In the genomic region with DNA sequence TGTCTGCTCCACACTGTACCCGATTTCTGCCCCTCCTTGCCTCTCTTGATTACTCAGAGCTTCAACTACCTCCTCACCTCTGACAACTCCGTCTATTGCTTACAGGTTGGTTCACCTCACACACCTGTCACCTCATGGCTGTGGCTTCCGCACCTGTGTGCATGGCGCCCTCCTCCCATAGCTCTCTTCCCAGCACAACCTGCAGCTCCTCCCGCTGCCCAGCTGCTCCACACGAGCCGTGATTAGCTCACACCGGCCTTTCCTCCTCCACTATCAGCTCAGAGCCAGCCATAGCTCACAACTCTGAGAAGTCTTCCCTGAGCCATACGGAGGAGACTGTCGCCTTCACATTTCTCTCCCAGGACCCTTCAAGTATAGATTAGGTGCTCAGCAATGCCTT, we compare ENCODE assay signal across 31 cellular contexts.
"Had no signal": no experiment of that assay in that cellular context is flagged by ENCODE, and none has a peak within 500 bp of the region (broad histone marks: within the 10 kb centered on the region; RNA-seq: fewer than 3 reads in every experiment).

No MANE protein-coding gene starts in this region.

- H3K4me3 Mint-ChIP-seq: activated CD4-positive, alpha-beta memory T cell treated with anti-CD3 and anti-CD28 coated beads for 36 hours; activated CD4-positive, alpha-beta T cell treated with anti-CD3 and anti-CD28 coated beads for 36 hours; activated CD4-positive, alpha-beta T cell treated with anti-CD3 and anti-CD28 coated beads, Interleukin-2, amount 10 ng/mL, durations not matched to agents 24 days and 14 days; activated CD8-positive, alpha-beta T cell treated with anti-CD3 and anti-CD28 coated beads, Interleukin-2, amount 10 ng/mL, durations not matched to agents 7 days and 5 days; activated naive CD8-positive, alpha-beta T cell; activated T-cell treated with anti-CD3 and anti-CD28 coated beads, Interleukin-2, amount 50 U/mL, for 4 hours; activated T-helper 17 cell treated with anti-CD3 and anti-CD28 coated beads, Interleukin-2, amount 50 U/mL, for 72 hours; central memory CD8-positive, alpha-beta T cell; dendritic cell treated with granulocyte-macrophage colony-stimulating factor and Interleukin-4, amounts not matched to agents 40 ng/mL and 50 ng/mL, for 4 days; effector memory CD8-positive, alpha-beta T cell; T-helper 17 cell; T-helper 2 cell treated with Interferon-gamma antibody and Interleukin-4, amounts not matched to agents 5 μg/mL and 100 μg/mL, for 36 hours had no signal

- H3K4me1 Mint-ChIP-seq: activated CD4-positive, alpha-beta T cell treated with anti-CD3 and anti-CD28 coated beads for 36 hours; activated CD4-positive, alpha-beta T cell treated with anti-CD3 and anti-CD28 coated beads, Interleukin-2, amount 10 ng/mL, durations not matched to agents 24 days and 14 days; central memory CD8-positive, alpha-beta T cell; T-helper 17 cell had no signal

- H3K9me3 ChIP-seq: esophagus muscularis mucosa, gastrocnemius medialis had no signal

- H3K27me3 ChIP-seq: brain microvascular endothelial cell had no signal

- H3K36me3 ChIP-seq: brain microvascular endothelial cell, esophagus muscularis mucosa, gastrocnemius medialis had no signal

- H3K36me3 Mint-ChIP-seq: activated CD4-positive, alpha-beta memory T cell treated with anti-CD3 and anti-CD28 coated beads for 36 hours; activated naive CD8-positive, alpha-beta T cell had no signal

- H3K27ac ChIP-seq: brain microvascular endothelial cell, coronary artery, esophagus muscularis mucosa, foreskin keratinocyte, gastrocnemius medialis, WERI-Rb-1 had no signal

- DNase-seq: activated CD4-positive, alpha-beta memory T cell treated with anti-CD3 and anti-CD28 coated beads for 36 hours; activated CD4-positive, alpha-beta T cell treated with anti-CD3 and anti-CD28 coated beads for 36 hours; activated CD4-positive, alpha-beta T cell treated with anti-CD3 and anti-CD28 coated beads, Interleukin-2, amount 10 ng/mL, durations not matched to agents 24 days and 14 days; activated CD4-positive, CD25-positive, alpha-beta regulatory T cell; activated CD4-positive, CD25-positive, alpha-beta regulatory T cell treated with anti-CD3 and anti-CD28 coated beads, Interleukin-2, amount 50 U/mL, for 72 hours; activated CD8-positive, alpha-beta T cell treated with anti-CD3 and anti-CD28 coated beads, Interleukin-2, amount 10 ng/mL, durations not matched to agents 7 days and 5 days; activated effector memory CD4-positive, alpha-beta T cell treated with Interleukin-2 at 50 U/mL for 16 hours; activated gamma-delta T cell treated with Interleukin-2 at 50 U/mL for 16 hours; activated naive CD4-positive, alpha-beta T cell treated with anti-CD3 and anti-CD28 coated beads, Interleukin-2, amount 50 U/mL, for 16 hours; activated naive CD4-positive, alpha-beta T cell treated with Interleukin-2 at 50 U/mL for 16 hours; activated T-cell treated with anti-CD3 and anti-CD28 coated beads, Interleukin-2, amount 50 U/mL, for 4 hours; amniotic stem cell; anterior cingulate cortex; brain microvascular endothelial cell; dorsolateral prefrontal cortex; effector memory CD8-positive, alpha-beta T cell; erythroblast; foreskin keratinocyte; gastrocnemius medialis; glutamatergic neuron; T-helper 1 cell; T-helper 17 cell; T1000; WERI-Rb-1 had no signal

- H3K4me1 ChIP-seq: foreskin keratinocyte, gastrocnemius medialis had no signal

- H3K4me3 ChIP-seq: coronary artery, dorsolateral prefrontal cortex, esophagus muscularis mucosa, gastrocnemius medialis had no signal

- ATAC-seq: activated CD4-positive, alpha-beta T cell treated with anti-CD3 and anti-CD28 coated beads for 36 hours; activated CD8-positive, alpha-beta T cell treated with anti-CD3 and anti-CD28 coated beads, Interleukin-2, amount 10 ng/mL, durations not matched to agents 7 days and 5 days; activated T-cell treated with anti-CD3 and anti-CD28 coated beads, Interleukin-2, amount 50 U/mL, for 4 hours; activated T-helper 17 cell treated with anti-CD3 and anti-CD28 coated beads, Interleukin-2, amount 50 U/mL, for 72 hours; effector memory CD8-positive, alpha-beta T cell; foreskin keratinocyte; gastrocnemius medialis; T-helper 17 cell had no signal

- H3K27ac Mint-ChIP-seq: activated CD4-positive, alpha-beta memory T cell treated with anti-CD3 and anti-CD28 coated beads for 36 hours; activated CD4-positive, alpha-beta T cell treated with anti-CD3 and anti-CD28 coated beads for 36 hours; activated CD4-positive, alpha-beta T cell treated with anti-CD3 and anti-CD28 coated beads, Interleukin-2, amount 10 ng/mL, durations not matched to agents 24 days and 14 days; activated CD8-positive, alpha-beta T cell treated with anti-CD3 and anti-CD28 coated beads, Interleukin-2, amount 10 ng/mL, durations not matched to agents 7 days and 5 days; activated naive CD8-positive, alpha-beta T cell; activated T-helper 17 cell treated with anti-CD3 and anti-CD28 coated beads, Interleukin-2, amount 50 U/mL, for 72 hours; dendritic cell treated with granulocyte-macrophage colony-stimulating factor and Interleukin-4, amounts not matched to agents 40 ng/mL and 50 ng/mL, for 4 days; effector memory CD8-positive, alpha-beta T cell; T-helper 17 cell; T-helper 2 cell treated with Interferon-gamma antibody and Interleukin-4, amounts not matched to agents 5 μg/mL and 100 μg/mL, for 36 hours had no signal

- H3K9me3 Mint-ChIP-seq: activated T-cell treated with anti-CD3 and anti-CD28 coated beads, Interleukin-2, amount 50 U/mL, for 4 hours; activated T-helper 17 cell treated with anti-CD3 and anti-CD28 coated beads, Interleukin-2, amount 50 U/mL, for 72 hours; central memory CD8-positive, alpha-beta T cell; dendritic cell treated with granulocyte-macrophage colony-stimulating factor and Interleukin-4, amounts not matched to agents 40 ng/mL and 50 ng/mL, for 4 days; effector memory CD8-positive, alpha-beta T cell had no signal
